Comparison of ENCODE assay signal across 8 cellular contexts in the genomic region with DNA sequence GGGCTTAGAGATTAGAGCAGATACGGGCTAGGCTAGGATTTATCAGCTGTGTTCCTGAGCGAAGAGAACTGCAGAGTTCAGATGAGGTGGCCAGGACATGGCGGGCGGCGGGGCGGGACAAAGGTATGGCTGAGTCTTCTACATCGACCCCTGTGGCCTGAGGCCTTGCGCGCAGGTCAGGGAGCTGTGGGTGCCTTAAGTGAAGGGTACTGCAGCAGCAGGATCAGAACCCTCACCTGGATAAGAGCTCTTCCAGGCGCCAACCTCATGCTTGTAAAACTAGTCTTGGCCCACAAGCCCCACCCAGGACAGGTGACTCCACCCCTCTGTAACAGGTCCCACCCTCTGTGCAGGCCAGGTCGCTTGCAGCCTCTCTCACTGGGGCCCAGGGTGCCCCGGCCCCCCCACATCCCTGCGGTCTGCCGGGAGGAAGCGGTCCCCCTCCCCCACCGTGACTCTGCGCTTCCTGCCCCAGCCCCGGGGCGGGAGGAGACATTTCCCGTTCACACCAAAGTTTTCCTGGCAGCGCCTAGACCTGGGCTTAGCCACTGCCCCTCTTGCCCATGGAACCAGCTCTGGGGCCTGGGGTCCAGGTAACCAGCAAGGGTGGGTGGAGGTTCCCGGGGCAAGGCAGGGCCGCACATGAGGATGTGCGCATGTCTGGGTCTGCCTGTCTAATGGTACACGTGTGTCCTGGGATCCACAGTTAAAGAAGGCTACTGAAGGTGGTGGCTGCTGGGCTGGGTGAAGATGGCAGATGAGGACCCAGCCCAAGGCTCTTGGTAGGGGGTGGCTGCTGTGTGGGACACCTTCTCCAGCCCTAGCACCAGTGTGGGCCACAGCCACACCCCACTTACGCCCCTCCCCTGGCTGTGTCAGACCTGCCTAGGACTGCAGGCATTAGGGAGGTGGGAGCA. TPM values are rescaled to one million over a fixed set of nuclear protein-coding genes. Genes with fewer than 3 reads are reported as not detected.
A peak's percentile ranks its signal among the peaks of the same experiment; 100 is the strongest.
DNase-seq lines count a peak whose midpoint lies in the region; ATAC-seq and TF ChIP-seq lines count a peak whose summit lies in the region.

No MANE protein-coding gene starts in this region.

- H3K4me3 ChIP-seq in heart left ventricle: peak overlapping the region in 7 of 12 donors; percentile 6 to 54 (median 25)

- H3K36me3 ChIP-seq in heart left ventricle: peaks cover 0 to 23% (median 0%) of the 10 kb centered on the region in 9 donors

- peak; percentile 90 for DNase-seq in GM10248 (ENCODE audit: extremely low spot score)
- DNase-seq in NCI-H82 (lab: John Stamatoyannopoulos, UW): peak; percentile 77
- peak; percentile 89 for DNase-seq in activated CD8-positive, alpha-beta memory T cell treated with anti-CD3 and anti-CD28 coated beads, Interleukin-2, amount 50 U/mL, for 48 hours
- DNase-seq in heart left ventricle: peak; percentile 75 to 90 (median 77)
- peak; percentile 79 for DNase-seq in stimulated activated CD4-positive, alpha-beta T cell treated with anti-CD3 and anti-CD28 coated beads, Interleukin-4, amount 100 ng/mL, for 1 hour
- DNase-seq in NCI-H2227 treated with DMSO at 0.1 percent for 48 hours (lab: John Stamatoyannopoulos, UW): no peak
- DNase-seq in NCI-H146 treated with DMSO at 0.1 percent for 48 hours (lab: John Stamatoyannopoulos, UW; ENCODE audit: unreplicated experiment): no peak

- peaks cover 0 to 70% (median 11%) of the 10 kb centered on the region in 12 donors for H3K4me1 ChIP-seq in heart left ventricle

- ATAC-seq in HG02588 (IDR thresholded peaks at IDR 0.05; ENCODE audit: unreplicated experiment): peak; percentile 60
- peak; percentile 65 to 90 (median 72) for ATAC-seq in heart left ventricle

- H3K27me3 ChIP-seq in heart left ventricle: no peaks in the 10 kb centered on the region

- H3K27ac ChIP-seq in heart left ventricle: peak overlapping the region in 9 of 12 donors; percentile 22 to 92 (median 65)

- H3K9me3 ChIP-seq in heart left ventricle: no peaks in the 10 kb centered on the region

- WGBS in heart left ventricle, 4 donors: 56 to 73% (median 61%) methylated on average over 13 to 26 of the region's 26 CpGs

- CTCF ChIA-PET in GM10248 (lab: Yijun Ruan, JAX): interaction anchor here (0.9 to 1.8 kb wide), 3 partner anchors 9 to 124 kb away, joined by 3 to 5 read pairs (median 4); no protein-coding TSS in a partner anchor

- peak in 1 of 2 donors; percentile 20 for TF ChIP-seq POLR2A in heart left ventricle (IDR thresholded peaks at IDR 0.05)

- POLR2A ChIA-PET in GM10248 (lab: Yijun Ruan, JAX): no interaction called here

- no peak for TF ChIP-seq CTCF in GM10248 (IDR thresholded peaks at IDR 0.05; ENCODE audit: control extremely low read depth, extremely low read depth, low read depth, missing control alignments)
- TF ChIP-seq CTCF in heart left ventricle (IDR thresholded peaks at IDR 0.05): no peak

- intact Hi-C loops in heart left ventricle (cut with DNase I): no loop called here

RNA-seq across cellular contexts. Expression of a gene that starts 8.3 kb away (rescaled TPM):
- total RNA-seq in heart left ventricle: 10 to 100 TPM in 6 of 9 donors, 1 to 10 TPM in 3; 8.1 to 41.1 (median 12.0) TPM
- polyA plus RNA-seq in heart left ventricle: 10 to 100 TPM; 16.3 to 45.7 TPM

RNA-seq across cellular contexts. Expression of a gene that starts 11.2 kb away (rescaled TPM):
- 10 to 100 TPM; 27.1 to 36.8 (median 33.3) TPM for total RNA-seq in heart left ventricle
- polyA plus RNA-seq in heart left ventricle: 100 to 1,000 TPM in 1 of 2 donors, 10 to 100 TPM in 1; 83.5 to 120 TPM

Comparison
In these comparisons a context has a peak if more than half of its experiments do, and no peak if none do; other contexts are left out.
1. DNase-seq: peak in GM10248 (single experiment), NCI-H82 (single experiment), activated CD8-positive, alpha-beta memory T cell treated with anti-CD3 and anti-CD28 coated beads, Interleukin-2, amount 50 U/mL, for 48 hours (single experiment), heart left ventricle (5 of 5) and stimulated activated CD4-positive, alpha-beta T cell treated with anti-CD3 and anti-CD28 coated beads, Interleukin-4, amount 100 ng/mL, for 1 hour (single experiment); none in NCI-H2227 treated with DMSO at 0.1 percent for 48 hours (single experiment) and NCI-H146 treated with DMSO at 0.1 percent for 48 hours (single experiment).